8 cellular contexts compared by ENCODE assay signal in the genomic region with DNA sequence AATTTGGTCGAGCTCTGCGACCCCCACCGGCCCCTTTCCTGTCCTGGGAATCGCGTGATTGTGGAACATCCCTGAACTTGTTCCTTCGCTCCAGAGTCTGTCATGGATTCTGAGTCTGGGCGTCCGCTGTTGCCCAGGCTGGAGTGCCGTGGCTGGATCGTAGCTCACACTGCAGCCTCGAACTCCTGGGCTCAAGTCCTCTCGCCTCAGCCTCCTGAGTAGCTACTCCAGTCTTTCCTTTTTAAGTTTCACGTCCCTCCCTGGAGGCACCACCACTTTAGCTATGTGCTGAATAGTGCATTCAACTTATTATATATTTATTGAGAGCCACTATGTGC. TPM values are rescaled to one million over a fixed set of nuclear protein-coding genes. Genes with fewer than 3 reads are reported as not detected.
DNase-seq lines count a peak whose midpoint lies in the region; ATAC-seq and TF ChIP-seq lines count a peak whose summit lies in the region.

No MANE protein-coding gene starts in this region.

- ATAC-seq in Panc1 (peak; percentile 72), esophagus mucosa (no peak)

- DNase-seq in T-helper 1 cell (no peak), Panc1 (ENCODE audit: low read depth, low spot score) (no peak), neural crest cell (ENCODE audit: low read depth, low spot score) (no peak), NCI-H146 (lab: John Stamatoyannopoulos, UW) (no peak)
- no peak for DNase-seq in activated CD8-positive, alpha-beta memory T cell treated with anti-CD3 and anti-CD28 coated beads, Interleukin-2, amount 50 U/mL, for 48 hours

- H3K27ac Mint-ChIP-seq in T-helper 1 cell treated with Interleukin-12 subunit alpha and Interleukin-12 subunit beta and Interleukin-4 antibody, amounts not matched to agents 30 μg/mL and 1 μg/mL, for 36 hours, result peak overlapping the region; percentile 55
- H3K27ac Mint-ChIP-seq in neural crest cell (ENCODE audit: unreplicated experiment), result peak overlapping the region; percentile 62

- H3K27me3 ChIP-seq in Panc1 (ENCODE audit: control insufficient read depth, insufficient read depth, low read length) (no peaks in the 10 kb centered on the region), esophagus (ENCODE audit: control insufficient read depth in 1 of 2, insufficient read depth in 2 of 2, low read length in 2 of 2) (no peaks in the 10 kb centered on the region)

- CTCF ChIA-PET in Panc1 (lab: Charles Lee), result interaction anchor here (0.7 kb wide), 1 partner anchor 22 kb away, joined by 3 read pairs; no protein-coding TSS in a partner anchor

- intact Hi-C loops in Panc1 (cut with micrococcal nuclease; ENCODE audit: unreplicated experiment), result no loop called here

- POLR2A ChIA-PET in Panc1 (lab: Charles Lee), result interaction anchor here (0.6 to 0.7 kb wide), 2 partner anchors 122 to 234 kb away, joined by 3 read pairs; no protein-coding TSS in a partner anchor

- H3K4me1 Mint-ChIP-seq in T-helper 1 cell treated with Interleukin-12 subunit alpha and Interleukin-12 subunit beta and Interleukin-4 antibody, amounts not matched to agents 30 μg/mL and 1 μg/mL, for 36 hours (ENCODE audit: low read depth), result peaks cover 1% of the 10 kb centered on the region
- no peaks in the 10 kb centered on the region for H3K4me1 Mint-ChIP-seq in neural crest cell

- no peaks in the 10 kb centered on the region for H3K36me3 Mint-ChIP-seq in T-helper 1 cell treated with Interleukin-12 subunit alpha and Interleukin-12 subunit beta and Interleukin-4 antibody, amounts not matched to agents 30 μg/mL and 1 μg/mL, for 36 hours (ENCODE audit: low read depth)
- H3K36me3 Mint-ChIP-seq in neural crest cell (ENCODE audit: low read depth), result no peaks in the 10 kb centered on the region

- H3K4me3 ChIP-seq in Panc1 (ENCODE audit: low read depth in 2 of 2, low read length in 2 of 2), result peak overlapping the region; percentile 61
- H3K4me3 ChIP-seq in esophagus (ENCODE audit: low read depth in 1 of 2, low read length in 2 of 2), result peak overlapping the region; percentile 63 to 66

- H3K9me3 ChIP-seq in Panc1 (ENCODE audit: control insufficient read depth, insufficient read depth, low read depth, low read length) (no peaks in the 10 kb centered on the region), esophagus (ENCODE audit: control insufficient read depth in 2 of 2, insufficient read depth in 1 of 2, low read depth in 1 of 2, low read length in 1 of 2) (no peaks in the 10 kb centered on the region)

- peaks cover 4% of the 10 kb centered on the region for H3K9me3 Mint-ChIP-seq in T-helper 1 cell treated with Interleukin-12 subunit alpha and Interleukin-12 subunit beta and Interleukin-4 antibody, amounts not matched to agents 30 μg/mL and 1 μg/mL, for 36 hours
- H3K9me3 Mint-ChIP-seq in neural crest cell, result no peaks in the 10 kb centered on the region

- H3K4me1 ChIP-seq in Panc1 (ENCODE audit: control insufficient read depth, insufficient read depth, low read length), result 0 out of 2 replicates have a peak, but pooled peaks cover 2% of the 10 kb centered on the region
- no peaks in the 10 kb centered on the region for H3K4me1 ChIP-seq in esophagus (ENCODE audit: control insufficient read depth in 2 of 2, insufficient read depth in 2 of 2, low read length in 1 of 2)

- H3K27me3 Mint-ChIP-seq in T-helper 1 cell treated with Interleukin-12 subunit alpha and Interleukin-12 subunit beta and Interleukin-4 antibody, amounts not matched to agents 30 μg/mL and 1 μg/mL, for 36 hours (ENCODE audit: low read depth), result peaks cover 5% of the 10 kb centered on the region
- H3K27me3 Mint-ChIP-seq in neural crest cell (ENCODE audit: low read depth), result peaks cover 14% of the 10 kb centered on the region

- H3K27ac ChIP-seq in Panc1 (ENCODE audit: low read length), result 0 out of 2 replicates have a peak overlapping the region, but pooled peaks have one; percentile 7
- H3K27ac ChIP-seq in esophagus (ENCODE audit: low read depth in 2 of 2, low read length in 1 of 2), result peak overlapping the region; percentile 88 to 89

- H3K36me3 ChIP-seq in Panc1 (ENCODE audit: control insufficient read depth, insufficient read depth, low read length), result no peaks in the 10 kb centered on the region
- no peaks in the 10 kb centered on the region for H3K36me3 ChIP-seq in esophagus (ENCODE audit: control insufficient read depth in 2 of 2, insufficient read depth in 2 of 2, low read length in 1 of 2)

- in situ Hi-C loops in Panc1 (cut with HindIII; ENCODE audit: low pct_unique_long_range_greater_than_20kb, low sequenced_read_pairs), result no loop called here

- TF ChIP-seq CTCF in Panc1 (IDR thresholded peaks at IDR 0.05), result no peak
- no peak for TF ChIP-seq CTCF in neural crest cell (conservative IDR thresholded peaks at IDR 0.05)

- H3K4me3 Mint-ChIP-seq in T-helper 1 cell treated with Interleukin-12 subunit alpha and Interleukin-12 subunit beta and Interleukin-4 antibody, amounts not matched to agents 30 μg/mL and 1 μg/mL, for 36 hours, result peak overlapping the region; percentile 82
- H3K4me3 Mint-ChIP-seq in neural crest cell, result peak overlapping the region; percentile 91

- BruUV-seq in Panc1 (replicated peaks; lab: Mats Ljungman, UMichigan), result no TSS peak

- WGBS in esophagus, 2 donors, result 4 to 8% methylated on average over 13 of the region's 13 CpGs

RNA-seq across cellular contexts. Expression of gene ACOT6, which starts 0.7 kb away (rescaled TPM):
- total RNA-seq in Panc1 (2021; ENCODE audit: unreplicated experiment) (not detected), neural crest cell (not detected in 2 replicates), esophagus mucosa (not detected)
- polyA plus RNA-seq in Panc1 (2012; ENCODE audit: insufficient read length), result not detected
- not detected for polyA plus RNA-seq in esophagus

RNA-seq across cellular contexts. Expression of gene ACOT4, which starts 21.3 kb away (rescaled TPM):
- total RNA-seq in Panc1 (2021; ENCODE audit: unreplicated experiment) (2.7 TPM), neural crest cell (0.98 TPM in 2 replicates), esophagus mucosa (1.0 TPM)
- 2.4 TPM for polyA plus RNA-seq in Panc1 (2012; ENCODE audit: insufficient read length)
- polyA plus RNA-seq in esophagus, result 1 to 10 TPM; 1.3 to 2.2 TPM

RNA-seq across cellular contexts. Expression of gene DNAL1, which starts 31.8 kb away (rescaled TPM):
- total RNA-seq in Panc1 (2021; ENCODE audit: unreplicated experiment), result 15.2 TPM
- polyA plus RNA-seq in Panc1 (2012; ENCODE audit: insufficient read length), result 3.4 TPM
- polyA plus RNA-seq in esophagus, result 1 to 10 TPM; 1.7 to 2.5 TPM
- total RNA-seq in neural crest cell, result 18.1 and 20.1 TPM in 2 replicates
- total RNA-seq in esophagus mucosa, result 4.1 TPM

RNA-seq across cellular contexts. Expression of gene ACOT2, which starts 44.0 kb away (rescaled TPM):
- total RNA-seq in Panc1 (2021; ENCODE audit: unreplicated experiment), result 24.9 TPM
- polyA plus RNA-seq in Panc1 (2012; ENCODE audit: insufficient read length), result 36.6 TPM
- polyA plus RNA-seq in esophagus, result 10 to 100 TPM in 1 of 2 donors, 1 to 10 TPM in 1; 9.7 to 19.1 TPM
- total RNA-seq in neural crest cell, result 24.4 and 25.9 TPM in 2 replicates
- total RNA-seq in esophagus mucosa, result 7.2 TPM

RNA-seq across cellular contexts. Expression of gene HEATR4, which starts 54.3 kb away (rescaled TPM):
- total RNA-seq in Panc1 (2021; ENCODE audit: unreplicated experiment) (not detected), neural crest cell (not detected in 2 replicates), esophagus mucosa (0.04 TPM)
- not detected for polyA plus RNA-seq in Panc1 (2012; ENCODE audit: insufficient read length)
- under 1 TPM; 0.05 to 0.67 TPM for polyA plus RNA-seq in esophagus
